ENCODE assay signal across 30 cellular contexts in genomic region chr17:39600469-39601009, GRCh38. TPM values are rescaled to one million over a fixed set of nuclear protein-coding genes. Genes with fewer than 3 reads are reported as not detected.
"Had no signal": no experiment of that assay in that cellular context is flagged by ENCODE, and none has a peak within 500 bp of the region (broad histone marks: within the 10 kb centered on the region; RNA-seq: fewer than 3 reads in every experiment).

No MANE protein-coding gene starts in this region.

- ATAC-seq: activated CD8-positive, alpha-beta T cell treated with anti-CD3 and anti-CD28 coated beads, Interleukin-2, amount 10 ng/mL, durations not matched to agents 7 days and 5 days; Panc1; T-helper 17 cell had no signal

- H3K9me3 Mint-ChIP-seq: activated naive CD4-positive, alpha-beta T cell treated with anti-CD3 and anti-CD28 coated beads, Interleukin-2, amount 50 U/mL, for 24 hours; central memory CD8-positive, alpha-beta T cell; WTC11 had no signal

- H3K9me3 ChIP-seq: MG63, SJCRH30 had no signal

- H3K27ac ChIP-seq: RWPE1, SJCRH30 had no signal

- H3K36me3 ChIP-seq: MG63, SJCRH30 had no signal

- H3K4me3 ChIP-seq: MG63, SJCRH30 had no signal

- H3K36me3 Mint-ChIP-seq: activated naive CD4-positive, alpha-beta T cell treated with anti-CD3 and anti-CD28 coated beads, Interleukin-2, amount 50 U/mL, for 24 hours; WTC11 had no signal

- H3K4me3 Mint-ChIP-seq: activated CD8-positive, alpha-beta T cell treated with anti-CD3 and anti-CD28 coated beads, Interleukin-2, amount 10 ng/mL, durations not matched to agents 7 days and 5 days; activated naive CD4-positive, alpha-beta T cell treated with anti-CD3 and anti-CD28 coated beads, Interleukin-2, amount 50 U/mL, for 24 hours; central memory CD8-positive, alpha-beta T cell; T-helper 17 cell had no signal

- DNase-seq: activated CD4-positive, alpha-beta T cell treated with anti-CD3 and anti-CD28 coated beads for 48 hours; activated CD4-positive, alpha-beta T cell treated with anti-CD3 and anti-CD28 coated beads, Interleukin-2, amount 50 U/mL, for 4 hours; activated CD4-positive, CD25-positive, alpha-beta regulatory T cell treated with anti-CD3 and anti-CD28 coated beads, Interleukin-2, amount 50 U/mL, for 72 hours; activated CD8-positive, alpha-beta memory T cell treated with anti-CD3 and anti-CD28 coated beads, Interleukin-2, amount 50 U/mL, for 48 hours; activated CD8-positive, alpha-beta T cell treated with anti-CD3 and anti-CD28 coated beads, Interleukin-2, amount 10 ng/mL, durations not matched to agents 7 days and 5 days; activated T-cell treated with anti-CD3 and anti-CD28 coated beads, Interleukin-2, amount 50 U/mL, for 1 hour; aorta; MG63; MV-4-11; NCI-H1092 treated with DMSO at 0.1 percent for 48 hours; NCI-H1417 treated with DMSO at 0.1 percent for 48 hours; NCI-H1694; NCI-H2029; NCI-H2107; NCI-H2171 treated with DMSO at 0.1 percent for 48 hours; NCI-H345; NCI-H510A; NCI-H526 treated with DMSO at 0.1 percent for 48 hours; NCI-H82; Right ventricle myocardium superior; SJCRH30; T-helper 17 cell; T-helper 9 cell had no signal

- H3K27ac Mint-ChIP-seq: activated CD8-positive, alpha-beta T cell treated with anti-CD3 and anti-CD28 coated beads, Interleukin-2, amount 10 ng/mL, durations not matched to agents 7 days and 5 days; activated naive CD4-positive, alpha-beta T cell treated with anti-CD3 and anti-CD28 coated beads, Interleukin-2, amount 50 U/mL, for 24 hours; T-helper 17 cell; WTC11 had no signal

RNA-seq across cellular contexts. Expression of gene NEUROD2, which starts 7.2 kb away (rescaled TPM):
- total RNA-seq: activated CD8-positive, alpha-beta T cell treated with anti-CD3 and anti-CD28 coated beads, Interleukin-2, amount 10 ng/mL, durations not matched to agents 7 days and 5 days; aorta; bronchial epithelial cell; OCI-LY7; Right ventricle myocardium superior; SJCRH30; T-helper 17 cell; WTC11 had no signal
- polyA plus RNA-seq: aorta had no signal

RNA-seq across cellular contexts. Expression of gene PPP1R1B, which starts 26.2 kb away (rescaled TPM):
- total RNA-seq: activated CD8-positive, alpha-beta T cell treated with anti-CD3 and anti-CD28 coated beads, Interleukin-2, amount 10 ng/mL, durations not matched to agents 7 days and 5 days; bronchial epithelial cell; OCI-LY7; SJCRH30 had no signal
